ENCODE assay signal across 1 cellular context in genomic region chr10:79101560-79101971, GRCh38.
TF ChIP-seq lines count a peak whose summit lies in the region.

No MANE protein-coding gene starts in this region.

TF ChIP-seq in IMR-90, 13 proteins besides CTCF, POLR2A, EP300 and RAD21:
- no peak for TF ChIP-seq CEBPB (IDR thresholded peaks at IDR 0.05; ENCODE audit: low read depth, low read length)
- no peak for TF ChIP-seq MXI1 (IDR thresholded peaks at IDR 0.05; ENCODE audit: borderline replicate concordance, low read depth, low read length)
- no peak for TF ChIP-seq ELK1 (IDR thresholded peaks at IDR 0.05; ENCODE audit: borderline replicate concordance, low read depth, low read length)
- no peak for TF ChIP-seq RCOR1 (IDR thresholded peaks at IDR 0.05; ENCODE audit: insufficient replicate concordance, low read length)
- TF ChIP-seq USF2 (IDR thresholded peaks at IDR 0.05; ENCODE audit: low read depth, low read length), result no peak
- no peak for TF ChIP-seq MAZ (IDR thresholded peaks at IDR 0.05; ENCODE audit: borderline replicate concordance, low read depth, low read length)
- TF ChIP-seq MAFK (IDR thresholded peaks at IDR 0.05; ENCODE audit: low read depth, low read length), result no peak
- TF ChIP-seq FOS (IDR thresholded peaks at IDR 0.05; ENCODE audit: low read depth, low read length), result no peak
- TF ChIP-seq SMC3 (IDR thresholded peaks at IDR 0.05; ENCODE audit: low read depth, low read length), result no peak
- no peak for TF ChIP-seq BHLHE40 (IDR thresholded peaks at IDR 0.05; ENCODE audit: low read depth, low read length)
- TF ChIP-seq RFX5 (IDR thresholded peaks at IDR 0.05; ENCODE audit: low read depth, low read length), result no peak
- no peak for TF ChIP-seq NFE2L2 (IDR thresholded peaks at IDR 0.05; ENCODE audit: low read depth, low read length)
- no peak for TF ChIP-seq CHD1 (IDR thresholded peaks at IDR 0.05; ENCODE audit: low read depth, low read length)
